In the genomic region with DNA sequence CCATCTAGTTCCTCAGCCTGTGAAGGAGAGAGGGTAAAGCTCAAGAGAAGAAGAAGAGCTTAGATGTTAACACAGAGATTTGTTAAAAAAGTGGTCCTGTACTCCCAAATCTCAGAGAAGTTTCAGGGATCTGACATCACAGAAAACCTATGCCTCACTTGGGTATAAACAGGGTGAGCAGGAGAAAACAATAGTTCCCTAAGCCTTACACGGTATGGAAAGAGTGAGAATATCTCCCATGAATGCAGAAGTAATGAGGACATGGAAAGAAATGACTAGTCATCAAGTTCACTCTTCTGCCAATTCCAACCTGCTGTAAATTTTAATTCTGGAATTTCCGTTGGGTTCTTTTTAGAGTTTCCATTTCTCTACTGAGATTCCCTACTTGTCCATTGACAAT, we compare ENCODE assay signal across 1 cellular context.
TF ChIP-seq lines count a peak whose summit lies in the region.

No MANE protein-coding gene starts in this region.

TF ChIP-seq in HepG2, 621 proteins besides CTCF, POLR2A, EP300 and RAD21:
- TF ChIP-seq PRPF4 (IDR thresholded peaks at IDR 0.05; ENCODE audit: low read depth, low read length, poor library complexity, severe bottlenecking) (no peak), MAFK (conservative IDR thresholded peaks at IDR 0.05 in 1 of 2, IDR thresholded peaks at IDR 0.05 in 1 of 2; ENCODE audit: low read length in 2 of 2) (peak in 1 of 2 experiments; percentile 31; a peak in 2 of 4 replicates), ZBTB20 (CRISPR knock-in tag; IDR thresholded peaks at IDR 0.05; ENCODE audit: borderline replicate concordance, low read depth) (no peak), MAFF (IDR thresholded peaks at IDR 0.05; ENCODE audit: low read depth, low read length) (0 out of 2 replicates have a peak, but pooled peaks have one; percentile 2), TCF7 (IDR thresholded peaks at IDR 0.05; ENCODE audit: low read depth) (no peak), TOE1 (CRISPR knock-in tag; IDR thresholded peaks at IDR 0.05) (no peak), ZNF589 (CRISPR knock-in tag; conservative IDR thresholded peaks at IDR 0.05) (no peak)
- TF ChIP-seq, protein P1, sequence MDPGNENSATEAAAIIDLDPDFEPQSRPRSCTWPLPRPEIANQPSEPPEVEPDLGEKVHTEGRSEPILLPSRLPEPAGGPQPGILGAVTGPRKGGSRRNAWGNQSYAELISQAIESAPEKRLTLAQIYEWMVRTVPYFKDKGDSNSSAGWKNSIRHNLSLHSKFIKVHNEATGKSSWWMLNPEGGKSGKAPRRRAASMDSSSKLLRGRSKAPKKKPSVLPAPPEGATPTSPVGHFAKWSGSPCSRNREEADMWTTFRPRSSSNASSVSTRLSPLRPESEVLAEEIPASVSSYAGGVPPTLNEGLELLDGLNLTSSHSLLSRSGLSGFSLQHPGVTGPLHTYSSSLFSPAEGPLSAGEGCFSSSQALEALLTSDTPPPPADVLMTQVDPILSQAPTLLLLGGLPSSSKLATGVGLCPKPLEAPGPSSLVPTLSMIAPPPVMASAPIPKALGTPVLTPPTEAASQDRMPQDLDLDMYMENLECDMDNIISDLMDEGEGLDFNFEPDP (CRISPR knock-in tag; conservative IDR thresholded peaks at IDR 0.05), result no peak
- TF ChIP-seq, protein P2, sequence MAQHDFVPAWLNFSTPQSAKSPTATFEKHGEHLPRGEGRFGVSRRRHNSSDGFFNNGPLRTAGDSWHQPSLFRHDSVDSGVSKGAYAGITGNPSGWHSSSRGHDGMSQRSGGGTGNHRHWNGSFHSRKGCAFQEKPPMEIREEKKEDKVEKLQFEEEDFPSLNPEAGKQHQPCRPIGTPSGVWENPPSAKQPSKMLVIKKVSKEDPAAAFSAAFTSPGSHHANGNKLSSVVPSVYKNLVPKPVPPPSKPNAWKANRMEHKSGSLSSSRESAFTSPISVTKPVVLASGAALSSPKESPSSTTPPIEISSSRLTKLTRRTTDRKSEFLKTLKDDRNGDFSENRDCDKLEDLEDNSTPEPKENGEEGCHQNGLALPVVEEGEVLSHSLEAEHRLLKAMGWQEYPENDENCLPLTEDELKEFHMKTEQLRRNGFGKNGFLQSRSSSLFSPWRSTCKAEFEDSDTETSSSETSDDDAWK (CRISPR knock-in tag; IDR thresholded peaks at IDR 0.05), result no peak
TF ChIP-seq in HepG2: peak in this region for 2.
